8 cellular contexts compared by ENCODE assay signal in genomic region chr12:89349814-89350213, GRCh38. TPM values are rescaled to one million over a fixed set of nuclear protein-coding genes. Genes with fewer than 3 reads are reported as not detected.
DNase-seq lines count a peak whose midpoint lies in the region; ATAC-seq and TF ChIP-seq lines count a peak whose summit lies in the region.

No MANE protein-coding gene starts in this region.

- peaks cover 37% of the 10 kb centered on the region for H4K20me1 ChIP-seq in PC-9 (ENCODE audit: insufficient read depth)

- intact Hi-C loops in activated naive CD4-positive, alpha-beta T cell treated with anti-CD3 and anti-CD28 coated beads for 36 hours (cut with micrococcal nuclease): loop anchor here (5.0 kb wide), 2 partner anchors 532 to 1313 kb away; a partner anchor contains a TSS
- intact Hi-C loops in PC-9 (cut with micrococcal nuclease; ENCODE audit: unreplicated experiment): loop anchor here (5.0 kb wide), 1 partner anchor 67 kb away; no protein-coding TSS in a partner anchor

- CTCF ChIA-PET in activated naive CD4-positive, alpha-beta T cell treated with anti-CD3 and anti-CD28 coated beads for 36 hours (lab: Charles Lee): no interaction called here
- CTCF ChIA-PET in PC-9 (lab: Charles Lee): no interaction called here

- peaks cover 25% of the 10 kb centered on the region for H3K36me3 Mint-ChIP-seq in activated naive CD4-positive, alpha-beta T cell treated with anti-CD3 and anti-CD28 coated beads for 36 hours (ENCODE audit: low read depth)
- H3K36me3 Mint-ChIP-seq in endothelial cell (ENCODE audit: low read depth, unreplicated experiment): peaks cover 58% of the 10 kb centered on the region

- H3K4me1 Mint-ChIP-seq in activated naive CD4-positive, alpha-beta T cell treated with anti-CD3 and anti-CD28 coated beads for 36 hours (ENCODE audit: low read depth): peaks cover 45% of the 10 kb centered on the region
- peaks cover 62% of the 10 kb centered on the region for H3K4me1 Mint-ChIP-seq in endothelial cell (ENCODE audit: unreplicated experiment)

- peaks cover 37% of the 10 kb centered on the region for H3K36me3 ChIP-seq in PC-9 (ENCODE audit: low read depth)

- no peak overlapping the region for H2AFZ ChIP-seq in PC-9

- no peak for ATAC-seq in HG03439 (IDR thresholded peaks at IDR 0.05; ENCODE audit: unreplicated experiment)
- no peak for ATAC-seq in GM18867 (IDR thresholded peaks at IDR 0.05; ENCODE audit: unreplicated experiment)

- no peaks in the 10 kb centered on the region for H3K9me3 Mint-ChIP-seq in activated naive CD4-positive, alpha-beta T cell treated with anti-CD3 and anti-CD28 coated beads for 36 hours
- no peaks in the 10 kb centered on the region for H3K9me3 Mint-ChIP-seq in endothelial cell (ENCODE audit: unreplicated experiment)

- POLR2A ChIA-PET in PC-9 (lab: Charles Lee; ENCODE audit: unreplicated experiment): interaction anchor here (0.6 kb wide), 1 partner anchor 124 kb away, joined by 3 read pairs; no protein-coding TSS in a partner anchor

- peak; percentile 23 for DNase-seq in activated naive CD4-positive, alpha-beta T cell treated with anti-CD3 and anti-CD28 coated beads for 36 hours
- DNase-seq in activated naive CD4-positive, alpha-beta T cell treated with anti-CD3 and anti-CD28 coated beads, Interleukin-2, amount 50 U/mL, for 16 hours: no peak
- DNase-seq in PC-9 (peak; percentile 32 to 67), endothelial cell (ENCODE audit: low spot score) (peak; percentile 39), myocyte (ENCODE audit: low read depth) (peak; percentile 53), GM20000 (ENCODE audit: low spot score) (no peak)

- peaks cover 62% of the 10 kb centered on the region for H3F3A ChIP-seq in PC-9 (ENCODE audit: insufficient read depth, low read depth)

- H3K4me2 ChIP-seq in PC-9: peak overlapping the region; percentile 76

- no peaks in the 10 kb centered on the region for H3K27me3 ChIP-seq in PC-9 (ENCODE audit: insufficient read depth, low read depth)

- H3K4me3 ChIP-seq in PC-9: peak overlapping the region; percentile 77

- no peaks in the 10 kb centered on the region for H3K9me3 ChIP-seq in PC-9 (ENCODE audit: insufficient read depth, low read depth)

- H3K9me2 ChIP-seq in PC-9 (ENCODE audit: insufficient read depth): no peaks in the 10 kb centered on the region

- H3K27me3 Mint-ChIP-seq in activated naive CD4-positive, alpha-beta T cell treated with anti-CD3 and anti-CD28 coated beads for 36 hours (ENCODE audit: low read depth): peaks cover 4% of the 10 kb centered on the region
- peaks cover 55% of the 10 kb centered on the region for H3K27me3 Mint-ChIP-seq in endothelial cell (ENCODE audit: unreplicated experiment)

- peaks cover 38% of the 10 kb centered on the region for H3K4me1 ChIP-seq in PC-9 (replicated peaks; ENCODE audit: insufficient read depth)

- H3K27ac ChIP-seq in PC-9: peak overlapping the region; percentile 86

- no TSS peak for BruUV-seq in PC-9 (replicated peaks; lab: Mats Ljungman, UMichigan)

- H3K79me2 ChIP-seq in PC-9 (ENCODE audit: low read depth): peaks cover 63% of the 10 kb centered on the region

- H3K27ac Mint-ChIP-seq in activated naive CD4-positive, alpha-beta T cell treated with anti-CD3 and anti-CD28 coated beads for 36 hours: no peak overlapping the region
- peak overlapping the region; percentile 99 for H3K27ac Mint-ChIP-seq in endothelial cell (ENCODE audit: unreplicated experiment)

- TF ChIP-seq CTCF in PC-9 (conservative IDR thresholded peaks at IDR 0.05) (no peak), endothelial cell (IDR thresholded peaks at IDR 0.05; ENCODE audit: unreplicated experiment) (no peak), GM20000 (IDR thresholded peaks at IDR 0.05; ENCODE audit: extremely low read depth, missing control alignments) (no peak)

- H3K4me3 Mint-ChIP-seq in activated naive CD4-positive, alpha-beta T cell treated with anti-CD3 and anti-CD28 coated beads for 36 hours: peak overlapping the region; percentile 89
- peak overlapping the region; percentile 100 for H3K4me3 Mint-ChIP-seq in endothelial cell (ENCODE audit: unreplicated experiment)

RNA-seq across cellular contexts. Expression of gene DUSP6, which starts 2.5 kb away (rescaled TPM):
- total RNA-seq in activated naive CD4-positive, alpha-beta T cell treated with anti-CD3 and anti-CD28 coated beads for 36 hours: 10 to 100 TPM; 24.8 to 26.1 TPM
- 14.1 and 18.3 TPM in 2 replicates for total RNA-seq in PC-9 (2021)
- 232 TPM for total RNA-seq in endothelial cell (ENCODE audit: unreplicated experiment)
- 15.7 and 19.9 TPM in 2 replicates for total RNA-seq in myocyte
- polyA plus RNA-seq in myocyte (2012): 22.1 TPM

Comparison
In these comparisons a context has a peak if more than half of its experiments do, and no peak if none do; other contexts are left out.
1. DNase-seq: peak in activated naive CD4-positive, alpha-beta T cell treated with anti-CD3 and anti-CD28 coated beads for 36 hours (single experiment), PC-9 (2 of 2), endothelial cell (single experiment) and myocyte (single experiment); none in activated naive CD4-positive, alpha-beta T cell treated with anti-CD3 and anti-CD28 coated beads, Interleukin-2, amount 50 U/mL, for 16 hours (single experiment) and GM20000 (single experiment).